In genomic region chr10:96541921-96542320, GRCh38 we compare ENCODE assay signal across 14 cellular contexts. TPM values are rescaled to one million over a fixed set of nuclear protein-coding genes. Genes with fewer than 3 reads are reported as not detected.
"Had no signal": no experiment of that assay in that cellular context is flagged by ENCODE, and none has a peak within 500 bp of the region (broad histone marks: within the 10 kb centered on the region; RNA-seq: fewer than 3 reads in every experiment).

No MANE protein-coding gene starts in this region.

- H3K4me3 ChIP-seq: mucosa of descending colon, psoas muscle, upper lobe of left lung had no signal

- H3K9me3 Mint-ChIP-seq: naive thymus-derived CD8-positive, alpha-beta T cell had no signal

- H3K27me3 Mint-ChIP-seq: naive thymus-derived CD8-positive, alpha-beta T cell had no signal

- H3K4me3 Mint-ChIP-seq: naive thymus-derived CD8-positive, alpha-beta T cell had no signal

- H3K9me3 ChIP-seq: mucosa of descending colon, psoas muscle, upper lobe of left lung had no signal

- DNase-seq: activated CD4-positive, alpha-beta T cell treated with anti-CD3 and anti-CD28 coated beads, Interleukin-2, amount 50 U/mL, for 48 hours; activated CD4-positive, CD25-positive, alpha-beta regulatory T cell; activated CD8-positive, alpha-beta memory T cell treated with anti-CD3 and anti-CD28 coated beads, Interleukin-2, amount 50 U/mL, for 4 hours; activated naive CD4-positive, alpha-beta T cell; central memory CD4-positive, alpha-beta T cell; cortex of kidney; effector memory CD4-positive, alpha-beta T cell; mucosa of descending colon; naive thymus-derived CD8-positive, alpha-beta T cell; psoas muscle; stimulated activated CD4-positive, alpha-beta T cell treated with anti-CD3 and anti-CD28 coated beads, Interleukin-12 subunit alpha, Interleukin-12 subunit beta, amount 100 ng/mL, for 4 hours; stimulated activated naive CD4-positive, alpha-beta T cell treated with Interleukin-2 at 50 U/mL for 16 hours; upper lobe of left lung had no signal

- H3K27ac ChIP-seq: psoas muscle, upper lobe of left lung had no signal

- H3K27me3 ChIP-seq: upper lobe of left lung had no signal

- ATAC-seq: mucosa of descending colon; naive thymus-derived CD8-positive, alpha-beta T cell; psoas muscle; SK-N-SH treated with all-trans-retinoic acid at 6 μM for 48 hours had no signal

- H3K27ac Mint-ChIP-seq: naive thymus-derived CD8-positive, alpha-beta T cell had no signal

RNA-seq across cellular contexts. Expression of gene TLL2, which starts 28.2 kb away (rescaled TPM):
- polyA plus RNA-seq: naive thymus-derived CD8-positive, alpha-beta T cell had no signal
